ENCODE assay signal across 9 cellular contexts in the genomic region with DNA sequence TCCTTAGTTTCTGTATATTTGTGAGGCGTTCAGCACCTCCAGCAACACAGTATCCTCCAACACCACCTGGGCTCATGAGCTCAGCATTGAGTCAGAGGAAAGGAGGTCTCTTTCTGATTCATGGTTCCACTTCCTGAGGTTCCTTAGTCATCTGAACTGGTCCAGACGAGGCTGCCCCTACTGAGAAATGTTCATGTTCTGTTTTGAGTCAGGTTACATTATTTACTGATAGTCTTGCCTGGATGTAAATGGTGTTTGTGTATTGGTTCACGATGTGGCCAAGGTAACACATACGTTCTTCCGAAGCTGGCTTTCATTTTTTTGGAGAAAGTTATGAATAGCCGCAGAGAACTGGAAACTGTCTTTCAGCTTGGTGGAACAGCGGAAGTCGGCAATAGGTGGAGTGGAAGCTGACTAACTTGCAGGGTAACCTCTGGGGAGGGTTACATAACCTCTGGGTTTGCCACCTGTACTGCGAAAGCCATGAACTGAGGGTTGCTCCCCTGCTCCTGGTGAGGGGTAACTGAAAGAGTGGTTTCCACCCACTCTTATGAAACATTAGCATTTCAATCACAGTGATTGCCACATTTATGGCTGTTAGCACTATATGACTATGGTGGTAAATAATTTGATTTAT. TPM values are rescaled to one million over a fixed set of nuclear protein-coding genes. Genes with fewer than 3 reads are reported as not detected.
DNase-seq lines count a peak whose midpoint lies in the region; ATAC-seq, FAIRE-seq and TF ChIP-seq lines count a peak whose summit lies in the region.
"Had no signal": no experiment of that assay in that cellular context is flagged by ENCODE, and none has a peak within 500 bp of the region (broad histone marks: within the 10 kb centered on the region; RNA-seq: fewer than 3 reads in every experiment).

No MANE protein-coding gene starts in this region.

- H3K9ac ChIP-seq in GM23248: no peak overlapping the region

- no peaks in the 10 kb centered on the region for H3K9me3 ChIP-seq in GM23248 (ENCODE audit: low read depth)
- H3K9me3 ChIP-seq in MG63: no peaks in the 10 kb centered on the region
- H3K9me3 ChIP-seq in gastroesophageal sphincter: no peaks in the 10 kb centered on the region

- H4K20me1 ChIP-seq in GM23248 (ENCODE audit: insufficient read depth): no peaks in the 10 kb centered on the region

- H3K4me2 ChIP-seq in GM23248 (ENCODE audit: unreplicated experiment): peak overlapping the region; percentile 68

- in situ Hi-C loops in GM23248 (cut with MboI): no loop called here

- TF ChIP-seq POLR2A in gastroesophageal sphincter (IDR thresholded peaks at IDR 0.05): no peak

- TF ChIP-seq CTCF in gastroesophageal sphincter (IDR thresholded peaks at IDR 0.05): no peak

- H3K4me3 ChIP-seq in GM23248 (no peak overlapping the region), MG63 (no peak overlapping the region), gastroesophageal sphincter (no peak overlapping the region)

- H3K4me1 ChIP-seq in GM23248 (ENCODE audit: insufficient read depth) (peaks cover 21% of the 10 kb centered on the region), gastroesophageal sphincter (peaks cover 0 to 10% (median 2%) of the 10 kb centered on the region in 3 donors)

- no peak for TF ChIP-seq EP300 in gastroesophageal sphincter (IDR thresholded peaks at IDR 0.05)

- H3K36me3 ChIP-seq in GM23248 (ENCODE audit: low read depth): no peaks in the 10 kb centered on the region
- no peaks in the 10 kb centered on the region for H3K36me3 ChIP-seq in MG63
- no peaks in the 10 kb centered on the region for H3K36me3 ChIP-seq in gastroesophageal sphincter

- WGBS in GM23248 (ENCODE audit: low coverage in 1 of 2, low lambda C conversion rate in 2 of 2, missing lambda C conversion rate in 2 of 2), 2 experiments: 67 to 68% methylated on average over 9 of the region's 9 CpGs
- 80 to 87% methylated on average over 6 to 8 of the region's 9 CpGs for WGBS in gastroesophageal sphincter (ENCODE audit: low coverage in 1 of 2), 2 donors

- H3K9me2 ChIP-seq in GM23248 (ENCODE audit: insufficient read depth): no peaks in the 10 kb centered on the region

- DNase-seq in ELR (ENCODE audit: low read depth): peak; percentile 98
- peak; percentile 94 for DNase-seq in GM23248
- DNase-seq in MG63: peak; percentile 50
- DNase-seq in activated CD8-positive, alpha-beta memory T cell treated with anti-CD3 and anti-CD28 coated beads, Interleukin-2, amount 50 U/mL, for 24 hours (ENCODE audit: extremely low read depth): peak; percentile 32
- peak; percentile 43 for DNase-seq in hepatic stellate cell (ENCODE audit: low spot score)
- DNase-seq in frontal cortex (ENCODE audit: low spot score in 2 of 2): no peak
- DNase-seq in OCI-M1 (lab: John Stamatoyannopoulos, UW): no peak

- H3K27ac ChIP-seq in GM23248: peak overlapping the region; percentile 43
- H3K27ac ChIP-seq in gastroesophageal sphincter: no peak overlapping the region

- no peak for FAIRE-seq in frontal cortex (lab: Jason Lieb, UNC)

- H3K79me2 ChIP-seq in GM23248 (ENCODE audit: insufficient read depth): no peaks in the 10 kb centered on the region

- no peak for ATAC-seq in gastroesophageal sphincter

- no peak overlapping the region for H2AFZ ChIP-seq in GM23248

- H3K27me3 ChIP-seq in GM23248 (replicated peaks; ENCODE audit: insufficient read depth) (no peaks in the 10 kb centered on the region), MG63 (no peaks in the 10 kb centered on the region), gastroesophageal sphincter (no peaks in the 10 kb centered on the region)

- peaks cover 14% of the 10 kb centered on the region for H3F3A ChIP-seq in GM23248 (ENCODE audit: insufficient read depth)

RNA-seq across cellular contexts. Expression of a gene that starts 42.2 kb away (rescaled TPM):
- not detected in 2 replicates for total RNA-seq in GM23248 (2014; rRNA removed; shearing (Covaris generic))
- not detected in 2 replicates for polyA plus RNA-seq in GM23248 (2016; fragmentation: Nextera tagmentation; extraction: Ambion mirVana)
- not detected in 2 replicates for total RNA-seq in MG63 (2014; rRNA removed; shearing (Covaris generic); ENCODE audit: low replicate concordance)
- total RNA-seq in gastroesophageal sphincter (not detected), frontal cortex (0.41 TPM)
- total RNA-seq: neural crest cell had no signal

RNA-seq across cellular contexts. Expression of a gene that starts 42.2 kb away (rescaled TPM):
- total RNA-seq in GM23248 (2014; rRNA removed; shearing (Covaris generic)): 24.0 and 24.8 TPM in 2 replicates
- 13.6 and 15.3 TPM in 2 replicates for polyA plus RNA-seq in GM23248 (2016; fragmentation: Nextera tagmentation; extraction: Ambion mirVana)
- total RNA-seq in MG63 (2014; rRNA removed; shearing (Covaris generic); ENCODE audit: low replicate concordance): 10.6 and 13.6 TPM in 2 replicates
- total RNA-seq in gastroesophageal sphincter: 100 to 1,000 TPM in 2 of 4 donors, 10 to 100 TPM in 2; 63.9 to 121 (median 89.3) TPM
- 56.3 TPM for total RNA-seq in frontal cortex

Comparison
In these comparisons a context has a peak if more than half of its experiments do, and no peak if none do; other contexts are left out.
1. DNase-seq: peak in ELR (single experiment), GM23248 (single experiment), MG63 (single experiment), activated CD8-positive, alpha-beta memory T cell treated with anti-CD3 and anti-CD28 coated beads, Interleukin-2, amount 50 U/mL, for 24 hours (single experiment) and hepatic stellate cell (single experiment); none in frontal cortex (0 of 2) and OCI-M1 (single experiment).